ENCODE assay signal across 29 cellular contexts in the genomic region with DNA sequence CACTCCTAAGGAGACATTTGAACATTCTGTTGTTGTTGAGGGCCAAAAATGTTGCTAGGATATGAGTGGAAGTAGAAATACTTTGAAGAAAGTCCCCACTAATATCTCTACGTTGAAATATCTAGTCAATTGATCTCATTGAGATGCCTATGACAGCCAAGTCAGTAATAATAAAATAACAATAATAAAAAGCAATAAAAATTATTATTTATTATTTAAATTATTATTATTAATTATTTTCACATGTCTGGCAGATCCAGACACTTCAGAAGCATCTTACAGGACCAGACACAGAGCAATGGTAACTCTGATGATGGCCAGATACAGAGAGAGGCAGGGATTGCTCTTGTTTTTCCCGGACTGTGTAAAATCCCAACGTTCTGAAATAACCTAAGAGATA.
"Had no signal": no experiment of that assay in that cellular context is flagged by ENCODE, and none has a peak within 500 bp of the region (broad histone marks: within the 10 kb centered on the region; RNA-seq: fewer than 3 reads in every experiment).

No MANE protein-coding gene starts in this region.

- H3K27ac ChIP-seq: neural progenitor cell, ovary, parathyroid adenoma, psoas muscle, stomach, thoracic aorta, thyroid gland, upper lobe of right lung, uterus had no signal

- H3K4me1 Mint-ChIP-seq: naive thymus-derived CD4-positive, alpha-beta T cell; natural killer cell; nephron; stimulated activated effector memory CD8-positive, alpha-beta T cell treated with anti-CD3 and anti-CD28 coated beads, Interleukin-12 subunit alpha, Interleukin-12 subunit beta, amount 100 ng/mL, for 72 hours; stimulated activated naive B cell treated with anti-CD40 and anti-IgM and Interleukin-4, amounts not matched to agents 10 μg/mL and 1 μg/mL and 100 μg/mL, for 72 hours had no signal

- H3K4me1 ChIP-seq: parathyroid adenoma, psoas muscle, stomach, thyroid gland, upper lobe of right lung, uterus had no signal

- H3K79me2 ChIP-seq: parathyroid adenoma had no signal

- H3K36me3 Mint-ChIP-seq: natural killer cell; stimulated activated effector memory CD8-positive, alpha-beta T cell treated with anti-CD3 and anti-CD28 coated beads, Interleukin-12 subunit alpha, Interleukin-12 subunit beta, amount 100 ng/mL, for 72 hours; stimulated activated naive B cell treated with anti-CD40 and anti-IgM and Interleukin-4, amounts not matched to agents 10 μg/mL and 1 μg/mL and 100 μg/mL, for 72 hours; type B pancreatic cell had no signal

- H3K36me3 ChIP-seq: neural progenitor cell, ovary, stomach, thoracic aorta, thyroid gland, tibial nerve, upper lobe of right lung, uterus had no signal

- H3K9ac ChIP-seq: neural progenitor cell, parathyroid adenoma had no signal

- DNase-seq: naive thymus-derived CD4-positive, alpha-beta T cell; natural killer cell; occipital lobe; ovary; posterior cingulate gyrus; psoas muscle; right cardiac atrium; stimulated activated CD4-positive, alpha-beta T cell treated with anti-CD3 and anti-CD28 coated beads, Interleukin-15, amount 100 ng/mL, for 24 hours; stimulated activated CD4-positive, alpha-beta T cell treated with anti-CD3 and anti-CD28 coated beads, Interleukin-2, amount 100 ng/mL, for 24 hours; stimulated activated CD4-positive, alpha-beta T cell treated with anti-CD3 and anti-CD28 coated beads, Interleukin-2, amount 100 ng/mL, for 48 hours; stimulated activated CD4-positive, alpha-beta T cell treated with anti-CD3 and anti-CD28 coated beads, Interleukin-4, amount 100 ng/mL, for 24 hours; stimulated activated naive B cell treated with anti-CD40 and anti-IgM and Interleukin-4, amounts not matched to agents 10 μg/mL and 1 μg/mL and 100 μg/mL, for 72 hours; stimulated activated naive CD4-positive, alpha-beta T cell treated with Interleukin-2 at 50 U/mL for 16 hours; stomach; substantia nigra; thyroid gland; upper lobe of right lung; uterus had no signal

- H3K4me2 ChIP-seq: neural progenitor cell had no signal

- H3K27ac Mint-ChIP-seq: naive thymus-derived CD4-positive, alpha-beta T cell; natural killer cell; nephron; neural progenitor cell; progenitor cell of endocrine pancreas; stimulated activated effector memory CD8-positive, alpha-beta T cell treated with anti-CD3 and anti-CD28 coated beads, Interleukin-12 subunit alpha, Interleukin-12 subunit beta, amount 100 ng/mL, for 72 hours; stimulated activated naive B cell treated with anti-CD40 and anti-IgM and Interleukin-4, amounts not matched to agents 10 μg/mL and 1 μg/mL and 100 μg/mL, for 72 hours; stimulated activated naive CD8-positive, alpha-beta T cell treated with anti-CD3 and anti-CD28 coated beads, Interleukin-15, Interleukin-2, amounts not matched to agents 100 ng/mL and 50 ng/mL, for 24 hours; type B pancreatic cell had no signal

- H2AFZ ChIP-seq: parathyroid adenoma had no signal

- H3K27me3 ChIP-seq: neural progenitor cell, ovary, stomach, thyroid gland, tibial nerve, upper lobe of right lung, uterus had no signal

- H3K4me3 Mint-ChIP-seq: naive thymus-derived CD4-positive, alpha-beta T cell; natural killer cell; nephron; neural progenitor cell; stimulated activated effector memory CD8-positive, alpha-beta T cell treated with anti-CD3 and anti-CD28 coated beads, Interleukin-12 subunit alpha, Interleukin-12 subunit beta, amount 100 ng/mL, for 72 hours; stimulated activated naive B cell treated with anti-CD40 and anti-IgM and Interleukin-4, amounts not matched to agents 10 μg/mL and 1 μg/mL and 100 μg/mL, for 72 hours; stimulated activated naive CD8-positive, alpha-beta T cell treated with anti-CD3 and anti-CD28 coated beads, Interleukin-15, Interleukin-2, amounts not matched to agents 100 ng/mL and 50 ng/mL, for 24 hours; type B pancreatic cell had no signal

- H3K4me3 ChIP-seq: neural progenitor cell, ovary, psoas muscle, skin epidermis, stomach, thoracic aorta, thyroid gland, tibial nerve, upper lobe of right lung, uterus had no signal

- H3K9me3 Mint-ChIP-seq: stimulated activated effector memory CD8-positive, alpha-beta T cell treated with anti-CD3 and anti-CD28 coated beads, Interleukin-12 subunit alpha, Interleukin-12 subunit beta, amount 100 ng/mL, for 72 hours; type B pancreatic cell had no signal

- H3K27me3 Mint-ChIP-seq: progenitor cell of endocrine pancreas; stimulated activated naive B cell treated with anti-CD40 and anti-IgM and Interleukin-4, amounts not matched to agents 10 μg/mL and 1 μg/mL and 100 μg/mL, for 72 hours; stimulated activated naive CD8-positive, alpha-beta T cell treated with anti-CD3 and anti-CD28 coated beads, Interleukin-15, Interleukin-2, amounts not matched to agents 100 ng/mL and 50 ng/mL, for 24 hours; type B pancreatic cell had no signal

- H3K9me3 ChIP-seq: ovary, psoas muscle, stomach, thoracic aorta, thyroid gland, tibial nerve, upper lobe of right lung, uterus had no signal

- ATAC-seq: naive thymus-derived CD4-positive, alpha-beta T cell; natural killer cell; psoas muscle; right cardiac atrium; sciatic nerve; stimulated activated naive B cell treated with anti-CD40 and anti-IgM and Interleukin-4, amounts not matched to agents 10 μg/mL and 1 μg/mL and 100 μg/mL, for 72 hours; upper lobe of right lung had no signal
